1 cellular context compared by ENCODE assay signal in genomic region chr20:10541668-10542411, GRCh38.
TF ChIP-seq lines count a peak whose summit lies in the region.

No MANE protein-coding gene starts in this region.

TF ChIP-seq in SK-N-SH treated with all-trans-retinoic acid at 6 μM for 48 hours, 23 proteins besides CTCF, POLR2A, EP300 and RAD21 (continued from another document):
- TF ChIP-seq, protein P1, sequence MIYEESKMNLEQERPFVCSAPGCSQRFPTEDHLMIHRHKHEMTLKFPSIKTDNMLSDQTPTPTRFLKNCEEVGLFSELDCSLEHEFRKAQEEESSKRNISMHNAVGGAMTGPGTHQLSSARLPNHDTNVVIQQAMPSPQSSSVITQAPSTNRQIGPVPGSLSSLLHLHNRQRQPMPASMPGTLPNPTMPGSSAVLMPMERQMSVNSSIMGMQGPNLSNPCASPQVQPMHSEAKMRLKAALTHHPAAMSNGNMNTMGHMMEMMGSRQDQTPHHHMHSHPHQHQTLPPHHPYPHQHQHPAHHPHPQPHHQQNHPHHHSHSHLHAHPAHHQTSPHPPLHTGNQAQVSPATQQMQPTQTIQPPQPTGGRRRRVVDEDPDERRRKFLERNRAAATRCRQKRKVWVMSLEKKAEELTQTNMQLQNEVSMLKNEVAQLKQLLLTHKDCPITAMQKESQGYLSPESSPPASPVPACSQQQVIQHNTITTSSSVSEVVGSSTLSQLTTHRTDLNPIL (CRISPR knock-in tag; IDR thresholded peaks at IDR 0.05; ENCODE audit: low read depth), result no peak
- TF ChIP-seq CSRNP3 (CRISPR knock-in tag; IDR thresholded peaks at IDR 0.05), result no peak
- TF ChIP-seq ZNF565 (CRISPR knock-in tag; conservative IDR thresholded peaks at IDR 0.05; ENCODE audit: low read depth), result no peak
- no peak for TF ChIP-seq SNAI2 (CRISPR knock-in tag; IDR thresholded peaks at IDR 0.05)
- no peak for TF ChIP-seq ARNTL (CRISPR knock-in tag; IDR thresholded peaks at IDR 0.05; ENCODE audit: borderline replicate concordance, low read depth)
